ENCODE assay signal across 28 cellular contexts in the genomic region with DNA sequence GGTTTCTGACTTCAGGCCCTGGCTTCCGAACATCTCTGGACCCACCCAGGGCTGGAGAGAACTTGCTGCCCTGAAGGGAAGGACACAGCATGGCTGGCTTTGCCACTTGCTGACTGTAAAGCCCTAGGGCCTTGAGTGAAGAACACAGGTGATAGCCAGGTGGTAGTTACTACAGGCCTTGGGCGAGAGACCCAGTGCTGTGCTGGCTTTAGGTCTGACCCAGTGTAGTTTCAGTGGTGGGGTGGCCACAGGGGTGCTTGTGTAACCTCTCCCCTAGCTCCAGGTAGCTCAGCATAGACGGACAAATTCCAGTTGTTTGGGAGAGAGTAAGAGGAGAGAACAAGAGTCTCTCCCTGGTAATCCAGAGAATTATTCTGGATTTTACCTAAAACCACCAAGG.
"Had no signal": no experiment of that assay in that cellular context is flagged by ENCODE, and none has a peak within 500 bp of the region (broad histone marks: within the 10 kb centered on the region; RNA-seq: fewer than 3 reads in every experiment).

No MANE protein-coding gene starts in this region.

- H3K27ac ChIP-seq: breast epithelium, colonic mucosa, hepatocyte, pancreas, spleen, upper lobe of left lung, vagina had no signal

- H3K9me3 Mint-ChIP-seq: activated naive CD4-positive, alpha-beta T cell treated with anti-CD3 and anti-CD28 coated beads, Interleukin-2, amount 50 U/mL, for 72 hours; activated T-helper 2 cell treated with anti-CD3 and anti-CD28 coated beads, Interferon-gamma antibody, Interleukin-2, Interleukin-4, amounts not matched to agents 10 μg/mL and 5 μg/mL and 100 μg/mL, durations not matched to agents 14 hours and 24 hours and 36 hours; naive thymus-derived CD8-positive, alpha-beta T cell had no signal

- H3K27me3 ChIP-seq: breast epithelium, colonic mucosa, gastrocnemius medialis, hepatocyte, pancreas, spleen, upper lobe of left lung, vagina had no signal

- H3K27ac Mint-ChIP-seq: activated CD4-positive, alpha-beta T cell treated with anti-CD3 and anti-CD28 coated beads for 36 hours; activated CD8-positive, alpha-beta memory T cell treated with anti-CD3 and anti-CD28 coated beads, Interleukin-2, amount 10 ng/mL, durations not matched to agents 7 days and 5 days; activated CD8-positive, alpha-beta T cell treated with anti-CD3 and anti-CD28 coated beads, Interleukin-2, amount 10 ng/mL, durations not matched to agents 7 days and 5 days; activated naive CD4-positive, alpha-beta T cell treated with anti-CD3 and anti-CD28 coated beads, Interleukin-2, amount 50 U/mL, for 72 hours; activated T-helper 2 cell treated with anti-CD3 and anti-CD28 coated beads, Interferon-gamma antibody, Interleukin-2, Interleukin-4, amounts not matched to agents 10 μg/mL and 5 μg/mL and 100 μg/mL, durations not matched to agents 14 hours and 24 hours and 36 hours had no signal

- H2AFZ ChIP-seq: hepatocyte had no signal

- H3K4me3 ChIP-seq: breast epithelium, colonic mucosa, gastrocnemius medialis, hepatocyte, pancreas, spleen, upper lobe of left lung, vagina had no signal

- H3K36me3 Mint-ChIP-seq: activated naive CD4-positive, alpha-beta T cell treated with anti-CD3 and anti-CD28 coated beads, Interleukin-2, amount 50 U/mL, for 72 hours had no signal

- H3K27me3 Mint-ChIP-seq: activated CD4-positive, alpha-beta T cell treated with anti-CD3 and anti-CD28 coated beads for 36 hours; activated CD8-positive, alpha-beta memory T cell treated with anti-CD3 and anti-CD28 coated beads, Interleukin-2, amount 10 ng/mL, durations not matched to agents 7 days and 5 days; naive thymus-derived CD8-positive, alpha-beta T cell had no signal

- H3K4me3 Mint-ChIP-seq: activated CD4-positive, alpha-beta T cell treated with anti-CD3 and anti-CD28 coated beads for 36 hours; activated CD8-positive, alpha-beta memory T cell treated with anti-CD3 and anti-CD28 coated beads, Interleukin-2, amount 10 ng/mL, durations not matched to agents 7 days and 5 days; activated CD8-positive, alpha-beta T cell treated with anti-CD3 and anti-CD28 coated beads, Interleukin-2, amount 10 ng/mL, durations not matched to agents 7 days and 5 days; naive thymus-derived CD8-positive, alpha-beta T cell; neural crest cell had no signal

- H3K36me3 ChIP-seq: breast epithelium, colonic mucosa, gastrocnemius medialis, pancreas, vagina had no signal

- ATAC-seq: activated CD4-positive, alpha-beta T cell treated with anti-CD3 and anti-CD28 coated beads for 36 hours; activated CD8-positive, alpha-beta memory T cell treated with anti-CD3 and anti-CD28 coated beads, Interleukin-2, amount 10 ng/mL, durations not matched to agents 7 days and 5 days; activated CD8-positive, alpha-beta T cell treated with anti-CD3 and anti-CD28 coated beads, Interleukin-2, amount 10 ng/mL, durations not matched to agents 7 days and 5 days; activated naive CD4-positive, alpha-beta T cell treated with anti-CD3 and anti-CD28 coated beads, Interleukin-2, amount 50 U/mL, for 72 hours; naive thymus-derived CD8-positive, alpha-beta T cell; pancreas had no signal

- H3K4me2 ChIP-seq: hepatocyte had no signal

- DNase-seq: activated CD4-positive, alpha-beta T cell treated with anti-CD3 and anti-CD28 coated beads for 36 hours; activated CD4-positive, CD25-positive, alpha-beta regulatory T cell; activated CD8-positive, alpha-beta memory T cell treated with anti-CD3 and anti-CD28 coated beads, Interleukin-2, amount 10 ng/mL, durations not matched to agents 7 days and 5 days; activated CD8-positive, alpha-beta T cell treated with anti-CD3 and anti-CD28 coated beads, Interleukin-2, amount 10 ng/mL, durations not matched to agents 7 days and 5 days; activated naive CD4-positive, alpha-beta T cell; activated T-cell treated with anti-CD3 and anti-CD28 coated beads, Interleukin-2, amount 50 U/mL, for 48 hours; central memory CD4-positive, alpha-beta T cell; colonic mucosa; effector memory CD4-positive, alpha-beta T cell; erythroblast; gastrocnemius medialis; islet precursor cell; left cardiac atrium; midbrain; naive thymus-derived CD8-positive, alpha-beta T cell; nucleus accumbens; pancreas; right cardiac atrium; spleen; stimulated activated naive CD4-positive, alpha-beta T cell treated with Interleukin-2 at 50 U/mL for 16 hours; T-helper 1 cell; upper lobe of left lung had no signal

- H3K9me3 ChIP-seq: colonic mucosa, gastrocnemius medialis, pancreas, spleen, upper lobe of left lung, vagina had no signal

- H3K4me1 ChIP-seq: breast epithelium, colonic mucosa, vagina had no signal
